ENCODE assay signal across 8 cellular contexts in the genomic region with DNA sequence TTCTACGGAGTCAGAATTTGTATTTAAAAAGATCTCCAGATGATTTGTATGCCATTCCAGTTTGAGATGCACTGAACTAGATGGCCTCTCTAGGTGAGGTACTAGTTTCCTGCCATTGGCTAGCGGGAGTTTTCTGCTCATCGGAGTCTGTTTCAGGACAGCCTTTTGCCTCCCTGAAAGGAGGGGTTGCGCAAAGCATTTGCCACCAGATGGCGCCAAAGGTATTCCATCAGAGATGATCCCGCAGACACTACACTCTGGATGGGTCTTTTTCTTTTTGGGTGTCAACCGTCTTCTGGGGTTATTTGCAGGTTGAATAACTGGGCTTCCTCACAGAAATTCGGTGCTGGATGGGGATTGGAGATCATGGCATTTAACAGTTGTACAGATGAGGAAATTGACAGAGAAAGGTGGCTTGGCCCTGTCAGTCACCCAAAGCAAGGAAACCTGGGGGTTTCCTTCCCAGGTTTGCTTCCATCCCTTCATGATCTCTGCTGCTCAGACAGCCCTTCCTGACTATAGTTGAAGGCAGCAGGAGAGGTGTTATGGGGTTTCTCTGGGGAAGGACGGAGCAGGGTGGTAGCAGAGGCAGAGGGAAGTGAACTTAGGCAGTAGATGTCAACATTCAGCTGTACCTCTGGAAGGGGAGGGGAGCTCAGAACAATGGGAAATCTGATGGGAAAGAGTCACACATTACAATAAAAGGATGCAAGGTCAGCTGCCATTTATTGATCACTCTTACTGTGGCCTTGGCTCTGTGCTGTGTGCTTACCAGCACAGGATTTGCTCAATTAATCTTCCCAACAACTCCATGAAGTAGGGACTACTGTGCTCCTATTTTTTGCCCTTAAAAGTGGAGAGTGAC.
A peak's percentile ranks its signal among the peaks of the same experiment; 100 is the strongest.
DNase-seq lines count a peak whose midpoint lies in the region; ATAC-seq and TF ChIP-seq lines count a peak whose summit lies in the region.

No MANE protein-coding gene starts in this region.

- intact Hi-C loops in activated B cell treated with CpG ODN at 0.5 μM for 24 hours (cut with micrococcal nuclease) (loop anchor here (1.0 to 5.0 kb wide), 7 partner anchors 152 to 859 kb away; a partner anchor contains a TSS), left colon (cut with DNase I, micrococcal nuclease) (loop anchor here (5.0 to 10.0 kb wide), 2 partner anchors 151 to 358 kb away; no protein-coding TSS in a partner anchor)

- CTCF ChIA-PET in AG04450 (lab: Charles Lee) = interaction anchor here (0.8 to 6.6 kb wide), 24 partner anchors 12 to 462 kb away, joined by 3 to 73 read pairs (median 6); no protein-coding TSS in a partner anchor
- CTCF ChIA-PET in activated B cell treated with CpG ODN at 0.5 μM for 24 hours (lab: Charles Lee) = interaction anchor here (1.0 to 3.3 kb wide), 8 partner anchors 8 to 602 kb away, joined by 3 to 27 read pairs (median 6); a partner anchor contains a TSS

- POLR2A ChIA-PET in AG04450 (lab: Yijun Ruan, JAX) (no interaction called here), activated B cell treated with CpG ODN at 0.5 μM for 24 hours (lab: Charles Lee) (no interaction called here)

- peak; percentile 62 for ATAC-seq in GM18520 (IDR thresholded peaks at IDR 0.05; ENCODE audit: unreplicated experiment)
- ATAC-seq in HG03095 (IDR thresholded peaks at IDR 0.05; ENCODE audit: unreplicated experiment) = peak; percentile 84
- peak; percentile 47 for ATAC-seq in activated B cell treated with CpG ODN at 0.5 μM for 24 hours (ENCODE audit: low read depth)
- peak; percentile 92 for ATAC-seq in left colon

- H3K9me3 ChIP-seq in AG04450 (ENCODE audit: control insufficient read depth, insufficient read depth, low read length) = no peaks in the 10 kb centered on the region

- no peaks in the 10 kb centered on the region for H3K9me3 Mint-ChIP-seq in activated B cell treated with CpG ODN at 0.5 μM for 24 hours

- H3K4me1 Mint-ChIP-seq in activated B cell treated with CpG ODN at 0.5 μM for 24 hours = peaks cover 2% of the 10 kb centered on the region

- DNase-seq in AG04450 (ENCODE audit: low read depth, low spot score) (peak; percentile 66), NCI-H2171 treated with DMSO at 0.1 percent for 48 hours (lab: John Stamatoyannopoulos, UW) (peak; percentile 98), activated B cell treated with CpG ODN at 0.5 μM for 24 hours (peak; percentile 45), caudate nucleus (lab: John Stamatoyannopoulos, UW) (peak in 56 of 61 donors; percentile 5 to 92 (median 58)), left colon (peak; percentile 75 to 92)
- peak; percentile 88 for DNase-seq in stimulated activated CD4-positive, alpha-beta T cell treated with anti-CD3 and anti-CD28 coated beads, Interleukin-4, amount 100 ng/mL, for 24 hours

- H3K27me3 ChIP-seq in AG04450 (ENCODE audit: control insufficient read depth, insufficient read depth, low read length) = no peaks in the 10 kb centered on the region

- H3K4me3 ChIP-seq in AG04450 (ENCODE audit: low read depth, low read length) = no peak overlapping the region

- H3K27ac ChIP-seq in AG04450 (ENCODE audit: low read depth, low read length) (no peak overlapping the region), caudate nucleus (ENCODE audit: low read depth, low read length) (no peak overlapping the region)

- no peak overlapping the region for H3K4me3 Mint-ChIP-seq in activated B cell treated with CpG ODN at 0.5 μM for 24 hours

- H3K36me3 Mint-ChIP-seq in activated B cell treated with CpG ODN at 0.5 μM for 24 hours (ENCODE audit: low read depth) = no peaks in the 10 kb centered on the region

- no peaks in the 10 kb centered on the region for H3K27me3 Mint-ChIP-seq in activated B cell treated with CpG ODN at 0.5 μM for 24 hours

- peak; percentile 93 for TF ChIP-seq CTCF in AG04450 (IDR thresholded peaks at IDR 0.05; ENCODE audit: low read depth, low read length)
- TF ChIP-seq CTCF in activated B cell treated with CpG ODN at 0.5 μM for 24 hours (IDR thresholded peaks at IDR 0.05) = peak; percentile 65

- no peak overlapping the region for H3K27ac Mint-ChIP-seq in activated B cell treated with CpG ODN at 0.5 μM for 24 hours

Comparison
In these comparisons a context has a peak if more than half of its experiments do, and no peak if none do; other contexts are left out.
1. DNase-seq: peak in every context shown above with its lines; median percentile 98 in NCI-H2171 treated with DMSO at 0.1 percent for 48 hours; 88 in stimulated activated CD4-positive, alpha-beta T cell treated with anti-CD3 and anti-CD28 coated beads, Interleukin-4, amount 100 ng/mL, for 24 hours; 84 in left colon; 66 in AG04450; 58 in caudate nucleus; 45 in activated B cell treated with CpG ODN at 0.5 μM for 24 hours.